In genomic region chr6:2865270-2866182, GRCh38 we compare ENCODE assay signal across 13 cellular contexts. TPM values are rescaled to one million over a fixed set of nuclear protein-coding genes. Genes with fewer than 3 reads are reported as not detected.
DNase-seq lines count a peak whose midpoint lies in the region; ATAC-seq, FAIRE-seq and TF ChIP-seq lines count a peak whose summit lies in the region.
"Had no signal": no experiment of that assay in that cellular context is flagged by ENCODE, and none has a peak within 500 bp of the region (broad histone marks: within the 10 kb centered on the region; RNA-seq: fewer than 3 reads in every experiment).

No MANE protein-coding gene starts in this region.

- H3K27ac ChIP-seq in GM23338 (ENCODE audit: low read depth) (peak overlapping the region; percentile 85), iPS-20b (ENCODE audit: low read length) (peak overlapping the region; percentile 72), small intestine (ENCODE audit: low read depth in 1 of 2, low read length in 1 of 2) (no peak overlapping the region)
- H3K27ac ChIP-seq: SJSA1 had no signal

- H3K4me1 Mint-ChIP-seq in GM23338 (peaks cover 62% of the 10 kb centered on the region), activated B cell treated with CpG ODN at 0.5 μM for 24 hours (peaks cover 83% of the 10 kb centered on the region)

- no peak for FAIRE-seq in small intestine (lab: Jason Lieb, UNC)
- FAIRE-seq: endometrium had no signal

- 0 out of 2 replicates have a peak, but pooled peaks cover 4% of the 10 kb centered on the region for H3K9me2 ChIP-seq in GM23338 (ENCODE audit: insufficient read depth)

- DNase-seq in GM23338 (ENCODE audit: low spot score) = peak; percentile 54
- no peak for DNase-seq in activated B cell treated with CpG ODN at 0.5 μM for 24 hours
- DNase-seq in small intestine = peak; percentile 71
- DNase-seq in stimulated activated CD4-positive, alpha-beta T cell treated with anti-CD3 and anti-CD28 coated beads, Interleukin-4, amount 100 ng/mL, for 1 hour = no peak
- DNase-seq in stimulated activated CD4-positive, alpha-beta T cell treated with anti-CD3 and anti-CD28 coated beads, Interleukin-2, amount 100 ng/mL, for 24 hours = no peak
- no peak for DNase-seq in HuH-7.5 (ENCODE audit: low spot score)
- DNase-seq: activated naive CD8-positive, alpha-beta T cell treated with anti-CD3 and anti-CD28 coated beads, Interleukin-2, amount 10 ng/mL, durations not matched to agents 7 days and 5 days; NCI-H345 had no signal

- peak overlapping the region; percentile 92 for H3K27ac Mint-ChIP-seq in GM23338
- peak overlapping the region; percentile 91 for H3K27ac Mint-ChIP-seq in activated B cell treated with CpG ODN at 0.5 μM for 24 hours

- TF ChIP-seq CTCF in GM23338 (conservative IDR thresholded peaks at IDR 0.05; ENCODE audit: low read depth in 2 of 2) (no peak), activated B cell treated with CpG ODN at 0.5 μM for 24 hours (IDR thresholded peaks at IDR 0.05) (no peak)

- H3K9me3 ChIP-seq in iPS-20b (ENCODE audit: insufficient read depth, low read depth, low read length) (no peaks in the 10 kb centered on the region), small intestine (ENCODE audit: control insufficient read depth, low read depth) (no peaks in the 10 kb centered on the region)
- H3K9me3 ChIP-seq: SJSA1 had no signal

- H3K36me3 Mint-ChIP-seq in GM23338 (ENCODE audit: low read depth) (peaks cover 4% of the 10 kb centered on the region; the same call in 2 of the 3 replicates), activated B cell treated with CpG ODN at 0.5 μM for 24 hours (ENCODE audit: low read depth) (peaks cover 10% of the 10 kb centered on the region)

- H3K4me3 Mint-ChIP-seq in GM23338 (peak overlapping the region; percentile 48), activated B cell treated with CpG ODN at 0.5 μM for 24 hours (peak overlapping the region; percentile 72)
- H3K4me3 Mint-ChIP-seq: activated naive CD8-positive, alpha-beta T cell treated with anti-CD3 and anti-CD28 coated beads, Interleukin-2, amount 10 ng/mL, durations not matched to agents 7 days and 5 days had no signal

- peak overlapping the region; percentile 50 for H3K4me2 ChIP-seq in GM23338

- H3K9me3 Mint-ChIP-seq in GM23338 (no peaks in the 10 kb centered on the region; the same call in 2 of the 3 replicates), activated B cell treated with CpG ODN at 0.5 μM for 24 hours (peaks cover 2% of the 10 kb centered on the region)

- peak; percentile 20 for ATAC-seq in GM23338
- ATAC-seq in activated B cell treated with CpG ODN at 0.5 μM for 24 hours (ENCODE audit: low read depth) = no peak
- ATAC-seq: sciatic nerve had no signal

- no peaks in the 10 kb centered on the region for H3K79me2 ChIP-seq in GM23338 (replicated peaks; ENCODE audit: insufficient read depth)

- H3K27me3 Mint-ChIP-seq in GM23338 (ENCODE audit: insufficient read depth, low read depth, poor library complexity) = peaks cover 11% of the 10 kb centered on the region
- H3K27me3 Mint-ChIP-seq in activated B cell treated with CpG ODN at 0.5 μM for 24 hours = no peaks in the 10 kb centered on the region
- H3K27me3 Mint-ChIP-seq: activated naive CD8-positive, alpha-beta T cell treated with anti-CD3 and anti-CD28 coated beads, Interleukin-2, amount 10 ng/mL, durations not matched to agents 7 days and 5 days had no signal

- H3K27me3 ChIP-seq in GM23338 (ENCODE audit: insufficient read depth) (no peaks in the 10 kb centered on the region), iPS-20b (ENCODE audit: insufficient read depth, low read length) (no peaks in the 10 kb centered on the region), small intestine (ENCODE audit: control insufficient read depth in 2 of 2, insufficient read depth in 2 of 2, low read length in 2 of 2) (no peaks in the 10 kb centered on the region)
- H3K27me3 ChIP-seq: SJSA1 had no signal

- CTCF ChIA-PET in activated B cell treated with CpG ODN at 0.5 μM for 24 hours (lab: Charles Lee) = interaction anchor here (1.1 to 5.3 kb wide), 10 partner anchors 8 to 124 kb away, joined by 3 to 37 read pairs (median 6); partner anchors contain the start of gene SERPINB9

- H2AFZ ChIP-seq in GM23338 = no peak overlapping the region

- H3F3A ChIP-seq in GM23338 (replicated peaks; ENCODE audit: low read depth) = no peaks in the 10 kb centered on the region

- H3K4me1 ChIP-seq in GM23338 (ENCODE audit: insufficient read depth) = peaks cover 55% of the 10 kb centered on the region
- peaks cover 43% of the 10 kb centered on the region for H3K4me1 ChIP-seq in iPS-20b (ENCODE audit: insufficient read depth, low read length)
- H3K4me1 ChIP-seq in small intestine (ENCODE audit: control insufficient read depth in 2 of 2, insufficient read depth in 1 of 2, low read depth in 1 of 2, low read length in 1 of 2) = peaks cover 3 to 5% of the 10 kb centered on the region in 2 donors

- H4K20me1 ChIP-seq in GM23338 (replicated peaks; ENCODE audit: insufficient read depth) = no peaks in the 10 kb centered on the region

- peak overlapping the region; percentile 13 for H3K4me3 ChIP-seq in GM23338
- H3K4me3 ChIP-seq in iPS-20b (ENCODE audit: low read length) = peak overlapping the region; percentile 47
- no peak overlapping the region for H3K4me3 ChIP-seq in small intestine (ENCODE audit: low read depth in 1 of 2, low read length in 2 of 2)
- H3K4me3 ChIP-seq: lung, SJSA1 had no signal

- POLR2A ChIA-PET in activated B cell treated with CpG ODN at 0.5 μM for 24 hours (lab: Charles Lee) = interaction anchor here (0.7 to 6.7 kb wide), 16 partner anchors 9 to 127 kb away, joined by 3 to 93 read pairs (median 8); partner anchors contain the start of genes SERPINB1 and SERPINB9

- intact Hi-C loops in activated B cell treated with CpG ODN at 0.5 μM for 24 hours (cut with micrococcal nuclease) = loop anchor here (1.0 to 2.0 kb wide), 5 partner anchors 8 to 46 kb away; no protein-coding TSS in a partner anchor

- H3K36me3 ChIP-seq in GM23338 (ENCODE audit: insufficient read depth) (no peaks in the 10 kb centered on the region), iPS-20b (ENCODE audit: insufficient read depth, low read depth, low read length) (no peaks in the 10 kb centered on the region), small intestine (ENCODE audit: control insufficient read depth in 2 of 2, insufficient read depth in 2 of 2, low read length in 2 of 2) (peaks cover 0 to 3% of the 10 kb centered on the region in 2 donors)
- H3K36me3 ChIP-seq: SJSA1 had no signal

- H3K9ac ChIP-seq in iPS-20b (ENCODE audit: low read depth, low read length) = peak overlapping the region; percentile 51; the same call in 1 of the 2 replicates

- WGBS in small intestine, 3 donors = 43 to 66% (median 59%) methylated on average over 11 of the region's 11 CpGs

TF ChIP-seq in GM23338, 12 proteins besides CTCF, POLR2A, EP300 and RAD21 (continues in another document):
- TF ChIP-seq JUNB (IDR thresholded peaks at IDR 0.05; ENCODE audit: unreplicated experiment) (no peak), ZNF114 (CRISPR knock-in tag; IDR thresholded peaks at IDR 0.05) (no peak), REST (IDR thresholded peaks at IDR 0.05; ENCODE audit: unreplicated experiment) (no peak)

RNA-seq across cellular contexts. Expression of gene SERPINB1, which starts 23.9 kb away (rescaled TPM):
- 5.6 and 8.4 TPM in 2 replicates for total RNA-seq in GM23338 (2014; rRNA removed; shearing (Covaris generic))
- polyA plus RNA-seq in GM23338 (2016; fragmentation: Nextera tagmentation; extraction: Ambion mirVana) (6.5 and 7.2 TPM in 2 replicates), small intestine (100 to 1,000 TPM; 154 to 226 (median 169) TPM)
- 59.9 and 60.5 TPM in 2 replicates for total RNA-seq in activated B cell treated with CpG ODN at 0.5 μM for 24 hours

RNA-seq across cellular contexts. Expression of gene SERPINB9, which starts 37.6 kb away (rescaled TPM):
- 65.0 and 71.3 TPM in 2 replicates for total RNA-seq in GM23338 (2014; rRNA removed; shearing (Covaris generic))
- 46.6 and 47.4 TPM in 2 replicates for polyA plus RNA-seq in GM23338 (2016; fragmentation: Nextera tagmentation; extraction: Ambion mirVana)
- total RNA-seq in activated B cell treated with CpG ODN at 0.5 μM for 24 hours = 142 and 149 TPM in 2 replicates
- 1 to 10 TPM in 2 of 3 donors, under 1 TPM in 1; 0.22 to 3.6 (median 1.1) TPM for polyA plus RNA-seq in small intestine

Comparison
In these comparisons a context has a peak if more than half of its experiments do, and no peak if none do; other contexts are left out.
1. DNase-seq: peak in GM23338 (single experiment) and small intestine (single experiment); none in activated B cell treated with CpG ODN at 0.5 μM for 24 hours (single experiment), stimulated activated CD4-positive, alpha-beta T cell treated with anti-CD3 and anti-CD28 coated beads, Interleukin-4, amount 100 ng/mL, for 1 hour (single experiment), stimulated activated CD4-positive, alpha-beta T cell treated with anti-CD3 and anti-CD28 coated beads, Interleukin-2, amount 100 ng/mL, for 24 hours (0 of 2) and HuH-7.5 (single experiment).
2. H3K27ac ChIP-seq: peak in GM23338 (single experiment) and iPS-20b (single experiment); none in small intestine (0 of 2).
3. H3K4me3 ChIP-seq: peak in GM23338 (single experiment) and iPS-20b (single experiment); none in small intestine (0 of 2).